Comparison of ENCODE assay signal across 19 cellular contexts in genomic region chr10:13922591-13922990, GRCh38.
DNase-seq lines count a peak whose midpoint lies in the region; ATAC-seq, FAIRE-seq and TF ChIP-seq lines count a peak whose summit lies in the region.
"Had no signal": no experiment of that assay in that cellular context is flagged by ENCODE, and none has a peak within 500 bp of the region (broad histone marks: within the 10 kb centered on the region; RNA-seq: fewer than 3 reads in every experiment).

No MANE protein-coding gene starts in this region.

- no peaks in the 10 kb centered on the region for H3K27me3 ChIP-seq in dorsolateral prefrontal cortex
- H3K27me3 ChIP-seq: ascending aorta, BLaER1 had no signal

- intact Hi-C loops in dorsolateral prefrontal cortex (cut with DNase I): no loop called here

- H3K27ac Mint-ChIP-seq in activated T-helper 17 cell treated with anti-CD3 and anti-CD28 coated beads, Interleukin-2, amount 50 U/mL, for 72 hours: no peak overlapping the region
- H3K27ac Mint-ChIP-seq: stimulated activated effector memory CD8-positive, alpha-beta T cell treated with anti-CD3 and anti-CD28 coated beads, Interleukin-12 subunit alpha, Interleukin-12 subunit beta, amount 100 ng/mL, for 72 hours had no signal

- FAIRE-seq in urothelium cell line (lab: Jason Lieb, UNC): no peak
- FAIRE-seq: GM19239 had no signal

- H3K4me3 Mint-ChIP-seq in activated T-helper 17 cell treated with anti-CD3 and anti-CD28 coated beads, Interleukin-2, amount 50 U/mL, for 72 hours: no peak overlapping the region
- H3K4me3 Mint-ChIP-seq: stimulated activated effector memory CD8-positive, alpha-beta T cell treated with anti-CD3 and anti-CD28 coated beads, Interleukin-12 subunit alpha, Interleukin-12 subunit beta, amount 100 ng/mL, for 72 hours had no signal

- H3K4me3 ChIP-seq in foreskin fibroblast (ENCODE audit: low read depth in 1 of 2, low read length in 2 of 2) (no peak overlapping the region), dorsolateral prefrontal cortex (no peak overlapping the region)
- H3K4me3 ChIP-seq: ascending aorta, BLaER1, coronary artery, left ventricle myocardium inferior had no signal

- H3K27ac ChIP-seq in dorsolateral prefrontal cortex: no peak overlapping the region
- H3K27ac ChIP-seq: BLaER1, left ventricle myocardium inferior had no signal

- H3K9me3 Mint-ChIP-seq in activated T-helper 17 cell treated with anti-CD3 and anti-CD28 coated beads, Interleukin-2, amount 50 U/mL, for 72 hours: no peaks in the 10 kb centered on the region
- H3K9me3 Mint-ChIP-seq: stimulated activated effector memory CD8-positive, alpha-beta T cell treated with anti-CD3 and anti-CD28 coated beads, Interleukin-12 subunit alpha, Interleukin-12 subunit beta, amount 100 ng/mL, for 72 hours had no signal

- DNase-seq in HCEC 1CT: peak; percentile 58
- peak; percentile 9 for DNase-seq in astrocyte of the hippocampus (ENCODE audit: low read depth, low spot score)
- peak; percentile 61 to 71 for DNase-seq in foreskin fibroblast
- DNase-seq in dorsolateral prefrontal cortex: no peak
- no peak for DNase-seq in urothelium cell line (ENCODE audit: low spot score)
- DNase-seq: activated naive CD4-positive, alpha-beta T cell; left ventricle myocardium inferior; NCI-H1436; NCI-H526; retina; Right ventricle myocardium superior; T-helper 1 cell had no signal

- peaks cover 10% of the 10 kb centered on the region for H3K4me1 Mint-ChIP-seq in activated T-helper 17 cell treated with anti-CD3 and anti-CD28 coated beads, Interleukin-2, amount 50 U/mL, for 72 hours

- TF ChIP-seq CTCF in foreskin fibroblast (IDR thresholded peaks at IDR 0.05; ENCODE audit: low read depth, low read length): no peak
- TF ChIP-seq CTCF in dorsolateral prefrontal cortex (IDR thresholded peaks at IDR 0.05 in 54 of 56, conservative IDR thresholded peaks at IDR 0.05 in 2 of 56; ENCODE audit: low read depth in 1 of 56, partially characterized antibody in 56 of 56): no peak

- ATAC-seq in HG02973 (IDR thresholded peaks at IDR 0.05; ENCODE audit: unreplicated experiment): no peak
- ATAC-seq in activated T-helper 17 cell treated with anti-CD3 and anti-CD28 coated beads, Interleukin-2, amount 50 U/mL, for 72 hours (replicated peaks): no peak
- ATAC-seq: stimulated activated effector memory CD8-positive, alpha-beta T cell treated with anti-CD3 and anti-CD28 coated beads, Interleukin-12 subunit alpha, Interleukin-12 subunit beta, amount 100 ng/mL, for 72 hours had no signal

- no peaks in the 10 kb centered on the region for H3K27me3 Mint-ChIP-seq in activated T-helper 17 cell treated with anti-CD3 and anti-CD28 coated beads, Interleukin-2, amount 50 U/mL, for 72 hours

- H3K36me3 Mint-ChIP-seq in activated T-helper 17 cell treated with anti-CD3 and anti-CD28 coated beads, Interleukin-2, amount 50 U/mL, for 72 hours (ENCODE audit: low read depth): no peaks in the 10 kb centered on the region
- H3K36me3 Mint-ChIP-seq: stimulated activated effector memory CD8-positive, alpha-beta T cell treated with anti-CD3 and anti-CD28 coated beads, Interleukin-12 subunit alpha, Interleukin-12 subunit beta, amount 100 ng/mL, for 72 hours had no signal

Comparison
In these comparisons a context has a peak if more than half of its experiments do, and no peak if none do; other contexts are left out.
1. DNase-seq: peak in HCEC 1CT (single experiment), astrocyte of the hippocampus (single experiment) and foreskin fibroblast (2 of 2); none in dorsolateral prefrontal cortex (0 of 10) and urothelium cell line (single experiment).